6 cellular contexts compared by ENCODE assay signal in genomic region chr17:47988445-47988844, GRCh38. TPM values are rescaled to one million over a fixed set of nuclear protein-coding genes. Genes with fewer than 3 reads are reported as not detected.
"Had no signal": no experiment of that assay in that cellular context is flagged by ENCODE, and none has a peak within 500 bp of the region (broad histone marks: within the 10 kb centered on the region; RNA-seq: fewer than 3 reads in every experiment).

No MANE protein-coding gene starts in this region.

RNA-seq across cellular contexts. Expression of gene PRR15L, which starts 30.8 kb away (rescaled TPM):
- total RNA-seq: activated CD4-positive, alpha-beta memory T cell treated with anti-CD3 and anti-CD28 coated beads for 36 hours; activated CD4-positive, alpha-beta T cell treated with anti-CD3 and anti-CD28 coated beads, Interleukin-2, amount 10 ng/mL, durations not matched to agents 7 days and 5 days; activated naive CD4-positive, alpha-beta T cell treated with anti-CD3 and anti-CD28 coated beads, Interleukin-2, amount 50 U/mL, for 72 hours; astrocyte; cardiac septum; Right ventricle myocardium inferior had no signal
